21 cellular contexts compared by ENCODE assay signal in genomic region chr2:118614856-118615255, GRCh38.
DNase-seq lines count a peak whose midpoint lies in the region; ATAC-seq and TF ChIP-seq lines count a peak whose summit lies in the region.
"Had no signal": no experiment of that assay in that cellular context is flagged by ENCODE, and none has a peak within 500 bp of the region (broad histone marks: within the 10 kb centered on the region; RNA-seq: fewer than 3 reads in every experiment).

No MANE protein-coding gene starts in this region.

- H3K36me3 Mint-ChIP-seq in mesothelial cell of epicardium, result peaks cover 1% of the 10 kb centered on the region
- H3K36me3 Mint-ChIP-seq: activated naive CD4-positive, alpha-beta T cell treated with anti-CD3 and anti-CD28 coated beads, Interleukin-2, amount 50 U/mL, for 72 hours; CD8-positive, alpha-beta memory T cell had no signal

- peaks cover 7% of the 10 kb centered on the region for H3K9me3 Mint-ChIP-seq in mesothelial cell of epicardium
- H3K9me3 Mint-ChIP-seq: activated naive CD4-positive, alpha-beta T cell treated with anti-CD3 and anti-CD28 coated beads, Interleukin-2, amount 50 U/mL, for 72 hours; activated T-helper 1 cell treated with anti-CD3 and anti-CD28 coated beads, Interleukin-12 subunit alpha, Interleukin-12 subunit beta, Interleukin-2, Interleukin-4 antibody, amounts not matched to agents 30 ng/mL and 10 ng/mL and 1 ng/mL, durations not matched to agents 14 hours and 24 hours and 36 hours had no signal

- H3K27ac Mint-ChIP-seq in mesothelial cell of epicardium, result no peak overlapping the region
- H3K27ac Mint-ChIP-seq: activated naive CD4-positive, alpha-beta T cell treated with anti-CD3 and anti-CD28 coated beads, Interleukin-2, amount 50 U/mL, for 72 hours; activated T-helper 1 cell treated with anti-CD3 and anti-CD28 coated beads, Interleukin-12 subunit alpha, Interleukin-12 subunit beta, Interleukin-2, Interleukin-4 antibody, amounts not matched to agents 30 ng/mL and 10 ng/mL and 1 ng/mL, durations not matched to agents 14 hours and 24 hours and 36 hours; CD8-positive, alpha-beta memory T cell had no signal

- peak; percentile 63 for DNase-seq in EH (ENCODE audit: low read depth)
- peak; percentile 90 for DNase-seq in MV-4-11 (lab: John Stamatoyannopoulos, UW)
- DNase-seq in ecto neural progenitor cell (ENCODE audit: low spot score), result peak; percentile 55
- DNase-seq in mesothelial cell of epicardium (ENCODE audit: low spot score in 2 of 2, unreplicated experiment in 2 of 2), result no peak
- no peak for DNase-seq in pons (ENCODE audit: low spot score)
- DNase-seq in foreskin melanocyte, result no peak
- DNase-seq in cerebellar nuclear complex (lab: John Stamatoyannopoulos, UW), result no peak
- DNase-seq: activated CD4-positive, alpha-beta T cell treated with anti-CD3 and anti-CD28 coated beads for 1 hour; CD8-positive, alpha-beta memory T cell; DMS79 treated with DMSO at 0.1 percent for 48 hours; dorsolateral prefrontal cortex; erythroblast; head of caudate nucleus; NCI-H146; NCI-H774; ovary; sigmoid colon; stimulated activated naive CD4-positive, alpha-beta T cell had no signal

- TF ChIP-seq CTCF in mesothelial cell of epicardium (IDR thresholded peaks at IDR 0.05; ENCODE audit: unreplicated experiment), result no peak

- H3K4me1 Mint-ChIP-seq in mesothelial cell of epicardium, result peaks cover 11% of the 10 kb centered on the region
- H3K4me1 Mint-ChIP-seq: CD8-positive, alpha-beta memory T cell had no signal

- peaks cover 13% of the 10 kb centered on the region for H3K27me3 Mint-ChIP-seq in mesothelial cell of epicardium (ENCODE audit: low read depth)

- ATAC-seq in HG02885 (IDR thresholded peaks at IDR 0.05; ENCODE audit: poor library complexity, unreplicated experiment), result no peak
- ATAC-seq: activated naive CD4-positive, alpha-beta T cell treated with anti-CD3 and anti-CD28 coated beads, Interleukin-2, amount 50 U/mL, for 72 hours had no signal

- peak overlapping the region; percentile 1 for H3K4me3 Mint-ChIP-seq in mesothelial cell of epicardium
- H3K4me3 Mint-ChIP-seq: activated T-helper 1 cell treated with anti-CD3 and anti-CD28 coated beads, Interleukin-12 subunit alpha, Interleukin-12 subunit beta, Interleukin-2, Interleukin-4 antibody, amounts not matched to agents 30 ng/mL and 10 ng/mL and 1 ng/mL, durations not matched to agents 14 hours and 24 hours and 36 hours; CD8-positive, alpha-beta memory T cell had no signal

Comparison
In these comparisons a context has a peak if more than half of its experiments do, and no peak if none do; other contexts are left out.
1. DNase-seq: peak in EH (single experiment), MV-4-11 (single experiment) and ecto neural progenitor cell (single experiment); none in mesothelial cell of epicardium (0 of 2), pons (single experiment), foreskin melanocyte (single experiment) and cerebellar nuclear complex (0 of 2).